ENCODE assay signal across 13 cellular contexts in the genomic region with DNA sequence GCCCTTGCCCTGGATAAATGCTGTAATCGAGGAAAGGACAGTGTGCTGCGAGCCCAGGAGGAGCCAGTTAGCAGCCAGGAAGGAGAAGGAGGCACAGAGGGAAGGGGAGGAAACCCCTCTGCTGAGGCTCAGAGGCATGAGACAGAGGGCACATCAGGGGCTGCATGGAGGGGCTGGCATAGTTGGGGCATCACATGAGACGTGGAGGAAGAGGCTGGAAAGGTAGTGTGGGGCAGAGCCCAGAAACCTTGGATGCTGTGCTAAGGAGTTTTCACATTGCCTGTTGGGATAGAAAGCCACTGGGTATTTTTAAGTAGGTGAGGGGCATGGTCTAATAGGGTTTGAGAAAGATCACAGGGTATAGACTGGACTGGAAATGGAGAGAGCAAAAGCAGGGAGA. TPM values are rescaled to one million over a fixed set of nuclear protein-coding genes. Genes with fewer than 3 reads are reported as not detected.
A peak's percentile ranks its signal among the peaks of the same experiment; 100 is the strongest.
DNase-seq lines count a peak whose midpoint lies in the region; TF ChIP-seq lines count a peak whose summit lies in the region.
"Had no signal": no experiment of that assay in that cellular context is flagged by ENCODE, and none has a peak within 500 bp of the region (broad histone marks: within the 10 kb centered on the region; RNA-seq: fewer than 3 reads in every experiment).

No MANE protein-coding gene starts in this region.

- H2AFZ ChIP-seq in KMS-11 (ENCODE audit: low read depth) = no peak overlapping the region
- H2AFZ ChIP-seq: neural progenitor cell had no signal

- H3K9ac ChIP-seq in KMS-11 (no peak overlapping the region), muscle layer of colon (ENCODE audit: low read length) (peak overlapping the region; percentile 21)
- H3K9ac ChIP-seq: neural progenitor cell had no signal

- no peak for TF ChIP-seq CTCF in KMS-11 (conservative IDR thresholded peaks at IDR 0.05; ENCODE audit: low read depth, low read length)

- no peaks in the 10 kb centered on the region for H3K9me3 ChIP-seq in muscle layer of colon (ENCODE audit: low read length)
- H3K9me3 ChIP-seq: left lung, tibial nerve had no signal

- H3K27me3 ChIP-seq in KMS-11 (ENCODE audit: insufficient read depth, low read depth) (no peaks in the 10 kb centered on the region), muscle layer of colon (ENCODE audit: control insufficient read depth in 1 of 2, insufficient read depth in 2 of 2, low read length in 2 of 2) (no peaks in the 10 kb centered on the region)
- H3K27me3 ChIP-seq: cardiac muscle cell, left lung, neural progenitor cell, tibial nerve had no signal

- no peaks in the 10 kb centered on the region for H3K79me2 ChIP-seq in KMS-11 (ENCODE audit: insufficient read depth, low read depth)

- no peak overlapping the region for H3K4me3 ChIP-seq in KMS-11 (IDR thresholded peaks at IDR 0.05; ENCODE audit: insufficient read depth, low read depth, low read length)
- peak overlapping the region in 1 of 2 donors; percentile 26 for H3K4me3 ChIP-seq in muscle layer of colon (ENCODE audit: low read depth in 1 of 2, low read length in 2 of 2)
- H3K4me3 ChIP-seq: cardiac muscle cell, left lung, neural progenitor cell had no signal

- no peaks in the 10 kb centered on the region; the same call in 1 of the 2 replicates for H3K36me3 ChIP-seq in KMS-11 (ENCODE audit: insufficient read depth)
- H3K36me3 ChIP-seq in muscle layer of colon (ENCODE audit: insufficient read depth, low read length) = no peaks in the 10 kb centered on the region
- H3K36me3 ChIP-seq: cardiac muscle cell, left lung, neural progenitor cell, tibial nerve had no signal

- no peaks in the 10 kb centered on the region for H4K20me1 ChIP-seq in KMS-11 (ENCODE audit: insufficient read depth)

- DNase-seq in caudate nucleus (lab: John Stamatoyannopoulos, UW) (no peak), H4 (ENCODE audit: low spot score) (no peak), KBM-7 (no peak), NCI-H524 (lab: John Stamatoyannopoulos, UW) (no peak)
- DNase-seq: activated gamma-delta T cell treated with Interleukin-2 at 50 U/mL for 16 hours, NCI-H1092 treated with DMSO at 0.1 percent for 48 hours had no signal

- peaks cover 40% of the 10 kb centered on the region for H3K4me1 ChIP-seq in KMS-11 (ENCODE audit: low read depth, poor library complexity, severe bottlenecking)
- H3K4me1 ChIP-seq in muscle layer of colon (ENCODE audit: insufficient read depth, low read length) = peaks cover 37% of the 10 kb centered on the region

- H3K4me2 ChIP-seq in KMS-11 = peak overlapping the region; percentile 48; the same call in 1 of the 2 replicates
- H3K4me2 ChIP-seq: neural progenitor cell had no signal

- in situ Hi-C loops in KBM-7 (cut with MboI; ENCODE audit: low pct_unique_long_range_greater_than_20kb, low sequenced_read_pairs) = no loop called here

- H3K27ac ChIP-seq in KMS-11 (no peak overlapping the region), caudate nucleus (ENCODE audit: low read depth, low read length) (peak overlapping the region; percentile 58), muscle layer of colon (ENCODE audit: low read depth, low read length) (peak overlapping the region; percentile 79), temporal lobe (ENCODE audit: low read depth, low read length) (peak overlapping the region; percentile 65)
- H3K27ac ChIP-seq: cardiac muscle cell, neural progenitor cell had no signal

RNA-seq across cellular contexts. Expression of gene ANGPTL2, which starts 32.9 kb away (rescaled TPM):
- 3.7 TPM for total RNA-seq in temporal lobe
- total RNA-seq in H4 (2014; rRNA removed; shearing (Covaris generic)) = 8.8 and 13.9 TPM in 2 replicates
